ENCODE assay signal across 8 cellular contexts in the genomic region with DNA sequence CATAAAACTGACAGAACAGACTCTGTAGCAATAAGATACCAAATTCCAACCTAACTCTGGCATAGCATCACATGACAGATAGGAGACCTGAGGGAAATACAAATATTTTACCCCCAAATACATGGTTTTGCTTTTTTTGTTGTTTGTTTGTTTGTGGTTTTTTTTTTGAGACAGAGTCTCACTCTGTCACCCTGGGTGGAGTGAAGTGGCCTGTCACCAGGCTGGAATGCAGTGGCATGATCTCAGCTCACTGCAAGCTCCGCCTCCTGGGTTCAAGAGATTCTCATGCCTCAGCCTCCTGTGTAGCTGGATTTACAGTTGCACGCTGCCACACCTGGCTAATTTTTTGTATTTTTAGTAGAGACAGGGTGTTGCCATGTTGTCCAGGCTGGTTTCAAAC. TPM values are rescaled to one million over a fixed set of nuclear protein-coding genes. Genes with fewer than 3 reads are reported as not detected.
A peak's percentile ranks its signal among the peaks of the same experiment; 100 is the strongest.
DNase-seq lines count a peak whose midpoint lies in the region; ATAC-seq and TF ChIP-seq lines count a peak whose summit lies in the region.
"Not testable (repeated sequence)": the region's sequence is repeated elsewhere in the genome, so short reads cannot be mapped to it uniquely, and the experiment has no call there.

No MANE protein-coding gene starts in this region.

- not testable (repeated sequence) for H2BK12ac ChIP-seq in trophoblast cell (ENCODE audit: low read length)

- 89 to 93% methylated on average over 2 of the region's 2 CpGs for WGBS in GM23248 (ENCODE audit: low coverage in 1 of 2, low lambda C conversion rate in 2 of 2, missing lambda C conversion rate in 2 of 2), 2 experiments
- WGBS in trophoblast cell (ENCODE audit: extremely low coverage, insufficient coverage, insufficient read length): no CpG with 5 or more reads among the region's 2 CpGs

- H3K27me3 Mint-ChIP-seq in activated CD4-positive, alpha-beta memory T cell treated with anti-CD3 and anti-CD28 coated beads, Interleukin-2, amount 10 ng/mL, durations not matched to agents 7 days and 5 days: not testable (repeated sequence)

- not testable (repeated sequence) for H3K27ac ChIP-seq in GM23248; trophoblast cell (ENCODE audit: low read depth, low read length)
- 0 out of 2 replicates have a peak overlapping the region, but pooled peaks have one; percentile 3 for H3K27ac ChIP-seq in PC-3 (ENCODE audit: low read length)
- H3K27ac ChIP-seq in epithelial cell of prostate: peak overlapping the region; percentile 42

- not testable (repeated sequence) for H3K18ac ChIP-seq in trophoblast cell (ENCODE audit: low read length)

- H3K23ac ChIP-seq in trophoblast cell (ENCODE audit: low read length): not testable (repeated sequence)

- H3K36me3 Mint-ChIP-seq in activated CD4-positive, alpha-beta memory T cell treated with anti-CD3 and anti-CD28 coated beads, Interleukin-2, amount 10 ng/mL, durations not matched to agents 7 days and 5 days (ENCODE audit: low read depth): not testable (repeated sequence)

- H3K9me3 ChIP-seq in GM23248 (ENCODE audit: low read depth); MG63; PC-3 (ENCODE audit: low read length); trophoblast cell (ENCODE audit: insufficient read depth, low read depth, low read length): not testable (repeated sequence)

- POLR2A ChIA-PET in PC-3 (lab: Charles Lee; ENCODE audit: unreplicated experiment): not testable (repeated sequence)
- POLR2A ChIA-PET in activated CD4-positive, alpha-beta memory T cell treated with anti-CD3 and anti-CD28 coated beads, Interleukin-2, amount 10 ng/mL, durations not matched to agents 7 days and 5 days (lab: Charles Lee): interaction anchor here (1.0 to 1.2 kb wide), 4 partner anchors 50 to 118 kb away, joined by 3 to 4 read pairs (median 3); a partner anchor contains a TSS

- H2BK120ac ChIP-seq in trophoblast cell (ENCODE audit: insufficient read depth, low read length, poor library complexity): not testable (repeated sequence)

- H3K4me1 Mint-ChIP-seq in activated CD4-positive, alpha-beta memory T cell treated with anti-CD3 and anti-CD28 coated beads, Interleukin-2, amount 10 ng/mL, durations not matched to agents 7 days and 5 days: peaks cover 29% of the 10 kb centered on the region

- H2AFZ ChIP-seq in GM23248; PC-3 (ENCODE audit: low read length); trophoblast cell (ENCODE audit: insufficient read depth, low read length, poor library complexity): not testable (repeated sequence)

- intact Hi-C loops in PC-3 (cut with micrococcal nuclease): not testable (repeated sequence)

- H3K36me3 ChIP-seq in GM23248 (ENCODE audit: low read depth); MG63; PC-3 (ENCODE audit: low read depth, low read length); trophoblast cell (ENCODE audit: control insufficient read depth in 1 of 2, insufficient read depth in 2 of 2, low read length in 2 of 2): not testable (repeated sequence)

- not testable (repeated sequence) for H2BK5ac ChIP-seq in trophoblast cell (ENCODE audit: low read depth, low read length, poor library complexity)

- not testable (repeated sequence) for H3K9me2 ChIP-seq in GM23248 (ENCODE audit: insufficient read depth); PC-3 (replicated peaks; ENCODE audit: low read length)

- H3K79me1 ChIP-seq in trophoblast cell (ENCODE audit: low read length): not testable (repeated sequence)

- H3K4me1 ChIP-seq in GM23248 (ENCODE audit: insufficient read depth) (peaks cover 12% of the 10 kb centered on the region), PC-3 (ENCODE audit: insufficient read depth, low read length) (peaks cover 24% of the 10 kb centered on the region), trophoblast cell (ENCODE audit: control insufficient read depth in 1 of 2, insufficient read depth in 2 of 2, low read length in 2 of 2) (peaks cover 3 to 11% of the 10 kb centered on the region in 2 experiments)

- H3K27ac Mint-ChIP-seq in activated CD4-positive, alpha-beta memory T cell treated with anti-CD3 and anti-CD28 coated beads, Interleukin-2, amount 10 ng/mL, durations not matched to agents 7 days and 5 days: not testable (repeated sequence)

- in situ Hi-C loops in Caki2 (cut with HindIII; ENCODE audit: low pct_unique_long_range_greater_than_20kb, low sequenced_read_pairs); GM23248 (cut with MboI): not testable (repeated sequence)

- not testable (repeated sequence) for TF ChIP-seq CTCF in PC-3 (conservative IDR thresholded peaks at IDR 0.05; ENCODE audit: low read depth, low read length)

- ATAC-seq in PC-3: peak; percentile 27

- H3K4ac ChIP-seq in trophoblast cell (ENCODE audit: low read depth, low read length): not testable (repeated sequence)

- not testable (repeated sequence) for H3K27me3 ChIP-seq in GM23248 (replicated peaks; ENCODE audit: insufficient read depth); MG63; PC-3 (ENCODE audit: low read length); trophoblast cell (ENCODE audit: insufficient read depth, low read length)

- H3K9ac ChIP-seq in GM23248; PC-3 (ENCODE audit: low read length); trophoblast cell (ENCODE audit: low read length): not testable (repeated sequence)

- H3F3A ChIP-seq in GM23248 (ENCODE audit: insufficient read depth): peaks cover 15% of the 10 kb centered on the region
- not testable (repeated sequence) for H3F3A ChIP-seq in PC-3 (ENCODE audit: low read length, unreplicated experiment)

- H3K4me3 Mint-ChIP-seq in activated CD4-positive, alpha-beta memory T cell treated with anti-CD3 and anti-CD28 coated beads, Interleukin-2, amount 10 ng/mL, durations not matched to agents 7 days and 5 days: not testable (repeated sequence)

- H3K79me2 ChIP-seq in GM23248 (ENCODE audit: insufficient read depth); PC-3 (ENCODE audit: low read length); trophoblast cell (ENCODE audit: control insufficient read depth, insufficient read depth, low read length, poor library complexity): not testable (repeated sequence)

- DNase-seq in Caki2 (ENCODE audit: low read depth): peak; percentile 43
- DNase-seq in GM23248: peak; percentile 17
- DNase-seq in MG63: peak; percentile 9
- peak; percentile 47 for DNase-seq in PC-3
- peak; percentile 41 for DNase-seq in activated CD4-positive, alpha-beta memory T cell treated with anti-CD3 and anti-CD28 coated beads, Interleukin-2, amount 10 ng/mL, durations not matched to agents 7 days and 5 days
- not testable (repeated sequence) for DNase-seq in epithelial cell of prostate (ENCODE audit: low read depth, low spot score)
- peak; percentile 87 for DNase-seq in islet precursor cell
- peak; percentile 52 to 70 for DNase-seq in trophoblast cell

- H2AK5ac ChIP-seq in trophoblast cell (ENCODE audit: low read length): not testable (repeated sequence)

- H4K20me1 ChIP-seq in GM23248 (ENCODE audit: insufficient read depth); PC-3 (ENCODE audit: low read length): not testable (repeated sequence)

- not testable (repeated sequence) for H3K9me3 Mint-ChIP-seq in activated CD4-positive, alpha-beta memory T cell treated with anti-CD3 and anti-CD28 coated beads, Interleukin-2, amount 10 ng/mL, durations not matched to agents 7 days and 5 days

- H4K8ac ChIP-seq in trophoblast cell (ENCODE audit: low read depth, low read length): not testable (repeated sequence)

- H4K91ac ChIP-seq in trophoblast cell (ENCODE audit: low read depth, low read length): not testable (repeated sequence)

- H3K14ac ChIP-seq in trophoblast cell (ENCODE audit: low read length): not testable (repeated sequence)

- CTCF ChIA-PET in PC-3 (lab: Charles Lee): interaction anchor here (0.5 to 0.6 kb wide), 2 partner anchors 164 to 259 kb away, joined by 3 to 7 read pairs; no protein-coding TSS in a partner anchor
- CTCF ChIA-PET in activated CD4-positive, alpha-beta memory T cell treated with anti-CD3 and anti-CD28 coated beads, Interleukin-2, amount 10 ng/mL, durations not matched to agents 7 days and 5 days (lab: Charles Lee): interaction anchor here (1.1 kb wide), 2 partner anchors 61 to 164 kb away, joined by 3 read pairs; a partner anchor contains a TSS

- H4K12ac ChIP-seq in trophoblast cell (ENCODE audit: low read depth, low read length): not testable (repeated sequence)

- not testable (repeated sequence) for H3K4me2 ChIP-seq in GM23248 (ENCODE audit: unreplicated experiment); PC-3 (ENCODE audit: low read length); trophoblast cell (ENCODE audit: low read length)

- not testable (repeated sequence) for BruUV-seq in PC-3 (replicated peaks; lab: Mats Ljungman, UMichigan)

- H3K4me3 ChIP-seq in GM23248; MG63; PC-3 (ENCODE audit: low read length); trophoblast cell (ENCODE audit: low read depth, low read length): not testable (repeated sequence)

RNA-seq across cellular contexts. Expression of a gene that starts 49.9 kb away (rescaled TPM):
- 8.5 and 19.0 TPM in 2 replicates for total RNA-seq in Caki2 (2014; rRNA removed; shearing (Covaris generic); ENCODE audit: low replicate concordance)
- total RNA-seq in GM23248 (2014; rRNA removed; shearing (Covaris generic)): 29.8 and 30.6 TPM in 2 replicates
- 24.2 TPM in 2 replicates for polyA plus RNA-seq in GM23248 (2016; fragmentation: Nextera tagmentation; extraction: Ambion mirVana)
- 23.8 and 24.9 TPM in 2 replicates for total RNA-seq in MG63 (2014; rRNA removed; shearing (Covaris generic); ENCODE audit: low replicate concordance)
- 16.6 and 17.3 TPM in 2 replicates for total RNA-seq in PC-3 (2014; rRNA removed)
- 10 to 100 TPM; 24.5 to 28.2 TPM for total RNA-seq in activated CD4-positive, alpha-beta memory T cell treated with anti-CD3 and anti-CD28 coated beads, Interleukin-2, amount 10 ng/mL, durations not matched to agents 7 days and 5 days
- polyA plus RNA-seq in trophoblast cell (2013): 26.3 and 27.8 TPM in 2 replicates

RNA-seq across cellular contexts. Expression of a gene that starts 50.7 kb away (rescaled TPM):
- 169 and 212 TPM in 2 replicates for total RNA-seq in Caki2 (2014; rRNA removed; shearing (Covaris generic); ENCODE audit: low replicate concordance)
- total RNA-seq in GM23248 (2014; rRNA removed; shearing (Covaris generic)): 147 and 165 TPM in 2 replicates
- polyA plus RNA-seq in GM23248 (2016; fragmentation: Nextera tagmentation; extraction: Ambion mirVana): 116 and 123 TPM in 2 replicates
- 292 and 619 TPM in 2 replicates for total RNA-seq in MG63 (2014; rRNA removed; shearing (Covaris generic); ENCODE audit: low replicate concordance)
- 562 and 859 TPM in 2 replicates for total RNA-seq in PC-3 (2014; rRNA removed)
- total RNA-seq in activated CD4-positive, alpha-beta memory T cell treated with anti-CD3 and anti-CD28 coated beads, Interleukin-2, amount 10 ng/mL, durations not matched to agents 7 days and 5 days: 100 to 1,000 TPM; 316 to 325 TPM
- 205 and 216 TPM in 2 replicates for polyA plus RNA-seq in trophoblast cell (2013)
